ENCODE assay signal across 13 cellular contexts in the genomic region with DNA sequence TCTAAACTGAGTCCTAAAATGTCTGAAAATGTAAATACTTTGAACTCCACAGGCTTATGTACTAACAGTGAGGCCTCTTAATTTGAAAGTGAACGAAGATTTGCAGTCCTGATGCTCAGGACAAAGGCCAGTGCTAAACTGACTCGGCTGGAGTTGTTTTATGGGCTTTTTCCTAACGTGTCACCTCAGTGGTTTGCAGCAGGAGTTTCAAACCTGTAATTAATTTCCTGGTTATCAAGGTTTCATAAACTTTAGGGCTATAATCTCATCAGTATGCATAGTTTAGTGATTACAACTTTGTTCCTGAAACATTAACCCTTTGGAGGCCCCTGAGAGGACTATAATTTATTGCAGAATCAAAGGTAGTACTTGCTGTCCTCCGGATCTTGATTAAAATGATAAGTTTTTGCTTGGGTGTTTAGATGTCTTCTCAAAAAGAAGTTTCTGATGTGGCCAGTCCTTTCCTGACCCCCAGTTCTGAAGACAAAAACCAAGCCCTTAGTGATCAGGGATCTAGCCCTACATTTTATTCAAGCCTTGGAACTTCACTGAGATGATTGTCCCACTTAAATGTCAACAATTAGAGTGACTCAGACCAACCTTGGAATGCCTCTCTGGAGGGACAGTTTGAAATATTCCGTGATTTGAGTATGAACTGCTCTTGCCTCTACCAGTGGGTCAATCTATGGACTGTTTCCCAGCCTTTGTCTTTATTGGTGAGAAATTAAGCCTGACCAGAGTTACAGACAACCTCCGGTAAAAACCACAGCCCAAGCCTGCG. TPM values are rescaled to one million over a fixed set of nuclear protein-coding genes. Genes with fewer than 3 reads are reported as not detected.
DNase-seq lines count a peak whose midpoint lies in the region; ATAC-seq, FAIRE-seq and TF ChIP-seq lines count a peak whose summit lies in the region.
"Had no signal": no experiment of that assay in that cellular context is flagged by ENCODE, and none has a peak within 500 bp of the region (broad histone marks: within the 10 kb centered on the region; RNA-seq: fewer than 3 reads in every experiment).

No MANE protein-coding gene starts in this region.

- no peak overlapping the region for H3K4me3 Mint-ChIP-seq in MCF 10A (ENCODE audit: unreplicated experiment)
- no peak overlapping the region for H3K4me3 Mint-ChIP-seq in WTC11

- dilution Hi-C loops in mammary epithelial cell (cut with HindIII; ENCODE audit: low sequenced_read_pairs): no loop called here

- peaks cover 5% of the 10 kb centered on the region for H3K4me1 Mint-ChIP-seq in MCF 10A (ENCODE audit: insufficient read depth, unreplicated experiment)
- H3K4me1 Mint-ChIP-seq in WTC11: peaks cover 16% of the 10 kb centered on the region

- CTCF ChIA-PET in MCF 10A (lab: Yijun Ruan, JAX): interaction anchor here (0.6 kb wide), 1 partner anchor 208 kb away, joined by 4 read pairs; no protein-coding TSS in a partner anchor
- CTCF ChIA-PET in mammary epithelial cell (lab: Charles Lee; ENCODE audit: low non-redundant PET): no interaction called here
- CTCF ChIA-PET in WTC11 (lab: Charles Lee): no interaction called here

- H3K27ac ChIP-seq in mammary epithelial cell (ENCODE audit: insufficient read depth, low read depth, low read length): no peak overlapping the region
- H3K27ac ChIP-seq: 22Rv1, coronary artery had no signal

- no peak overlapping the region for H3K9ac ChIP-seq in mammary epithelial cell (ENCODE audit: insufficient read depth, low read length)

- no peak overlapping the region for H3K4me2 ChIP-seq in mammary epithelial cell (ENCODE audit: insufficient read depth, low read depth, low read length)

- DNase-seq in MCF 10A (ENCODE audit: unreplicated experiment): peak; percentile 45
- DNase-seq in mammary epithelial cell: no peak
- no peak for DNase-seq in WTC11 (ENCODE audit: low spot score)
- peak; percentile 68 for DNase-seq in iris pigment epithelial cell (ENCODE audit: low read depth)
- peak; percentile 36 for DNase-seq in urothelium cell line (ENCODE audit: low spot score)
- DNase-seq in DMS53 (lab: John Stamatoyannopoulos, UW): no peak
- no peak for DNase-seq in activated CD4-positive, CD25-positive, alpha-beta regulatory T cell treated with anti-CD3 and anti-CD28 coated beads, Interleukin-2, amount 50 U/mL, for 72 hours
- DNase-seq: activated effector memory CD4-positive, alpha-beta T cell treated with Interleukin-2 at 50 U/mL for 16 hours; Karpas-422; stimulated activated CD4-positive, alpha-beta T cell treated with anti-CD3 and anti-CD28 coated beads, Interleukin-12 subunit alpha, Interleukin-12 subunit beta, amount 100 ng/mL, for 4 hours had no signal

- ATAC-seq in WTC11 (peak; percentile 59), HG03139 (IDR thresholded peaks at IDR 0.05; ENCODE audit: unreplicated experiment) (no peak)

- peaks cover 17% of the 10 kb centered on the region for H3K79me2 ChIP-seq in mammary epithelial cell (ENCODE audit: insufficient read depth, low read length)

- TF ChIP-seq CTCF in MCF 10A (IDR thresholded peaks at IDR 0.05; ENCODE audit: unreplicated experiment) (no peak), mammary epithelial cell (conservative IDR thresholded peaks at IDR 0.05 in 1 of 2, IDR thresholded peaks at IDR 0.05 in 1 of 2; ENCODE audit: extremely low read depth in 1 of 2, insufficient read depth in 1 of 2, low read depth in 1 of 2, low read length in 2 of 2) (no peak), WTC11 (IDR thresholded peaks at IDR 0.05) (no peak)

- WGBS in mammary epithelial cell (ENCODE audit: low coverage, missing lambda C conversion rate): 78% methylated on average over 7 of the region's 7 CpGs

- H3K36me3 ChIP-seq in mammary epithelial cell (ENCODE audit: insufficient read depth, low read length): peaks cover 8% of the 10 kb centered on the region

- in situ Hi-C loops in mammary epithelial cell (cut with MboI; ENCODE audit: low sequenced_read_pairs in 2 of 2): no loop called here

- H3K36me3 Mint-ChIP-seq in MCF 10A (ENCODE audit: insufficient read depth, unreplicated experiment) (peaks cover 36% of the 10 kb centered on the region), WTC11 (peaks cover 10% of the 10 kb centered on the region)

- H4K20me1 ChIP-seq in mammary epithelial cell (ENCODE audit: insufficient read depth, low read length): no peaks in the 10 kb centered on the region

- intact Hi-C loops in MCF 10A (cut with micrococcal nuclease) (no loop called here), mammary epithelial cell (cut with micrococcal nuclease) (no loop called here)

- no peaks in the 10 kb centered on the region for H3K9me3 Mint-ChIP-seq in MCF 10A (ENCODE audit: unreplicated experiment)
- peaks cover 4% of the 10 kb centered on the region for H3K9me3 Mint-ChIP-seq in WTC11

- no peaks in the 10 kb centered on the region for H3K9me3 ChIP-seq in mammary epithelial cell (replicated peaks; ENCODE audit: insufficient read depth, low read length)

- FAIRE-seq in urothelium cell line (lab: Jason Lieb, UNC): no peak

- POLR2A ChIA-PET in MCF 10A (lab: Yijun Ruan, JAX) (interaction anchor here (0.6 to 1.2 kb wide), 3 partner anchors 8 to 20 kb away, joined by 3 to 4 read pairs (median 3); partner anchors contain the start of gene F2RL1), WTC11 (lab: Charles Lee) (interaction anchor here (0.6 kb wide), 1 partner anchor 206 kb away, joined by 3 read pairs; no protein-coding TSS in a partner anchor)

- no peaks in the 10 kb centered on the region for H3K27me3 ChIP-seq in mammary epithelial cell (ENCODE audit: insufficient read depth, low read length)

- BruUV-seq in MCF 10A (replicated peaks; lab: Mats Ljungman, UMichigan) (no TSS peak), mammary epithelial cell (replicated peaks; lab: Mats Ljungman, UMichigan) (no TSS peak)

- H3K27me3 Mint-ChIP-seq in MCF 10A (ENCODE audit: insufficient read depth, unreplicated experiment) (no peaks in the 10 kb centered on the region), WTC11 (ENCODE audit: low read depth) (peaks cover 12% of the 10 kb centered on the region)

- H3K4me1 ChIP-seq in mammary epithelial cell (ENCODE audit: insufficient read depth, low read length): no peaks in the 10 kb centered on the region

- H3K27ac Mint-ChIP-seq in MCF 10A (ENCODE audit: low read depth, unreplicated experiment) (no peak overlapping the region), WTC11 (peak overlapping the region; percentile 5; the same call in 1 of the 2 replicates)

- H2AFZ ChIP-seq in mammary epithelial cell (ENCODE audit: low read depth, low read length): no peak overlapping the region

- H3K4me3 ChIP-seq in mammary epithelial cell (replicated peaks in 1 of 3; ENCODE audit: insufficient read depth in 1 of 3, low read depth in 2 of 3, low read length in 3 of 3): no peak overlapping the region
- H3K4me3 ChIP-seq: coronary artery had no signal

TF ChIP-seq in WTC11, 78 proteins besides CTCF, POLR2A, EP300 and RAD21 (continues in another document):
- TF ChIP-seq CREB1 (CRISPR knock-in tag; IDR thresholded peaks at IDR 0.05): no peak
- TF ChIP-seq MAX (CRISPR knock-in tag; IDR thresholded peaks at IDR 0.05): no peak
- TF ChIP-seq, protein P1, sequence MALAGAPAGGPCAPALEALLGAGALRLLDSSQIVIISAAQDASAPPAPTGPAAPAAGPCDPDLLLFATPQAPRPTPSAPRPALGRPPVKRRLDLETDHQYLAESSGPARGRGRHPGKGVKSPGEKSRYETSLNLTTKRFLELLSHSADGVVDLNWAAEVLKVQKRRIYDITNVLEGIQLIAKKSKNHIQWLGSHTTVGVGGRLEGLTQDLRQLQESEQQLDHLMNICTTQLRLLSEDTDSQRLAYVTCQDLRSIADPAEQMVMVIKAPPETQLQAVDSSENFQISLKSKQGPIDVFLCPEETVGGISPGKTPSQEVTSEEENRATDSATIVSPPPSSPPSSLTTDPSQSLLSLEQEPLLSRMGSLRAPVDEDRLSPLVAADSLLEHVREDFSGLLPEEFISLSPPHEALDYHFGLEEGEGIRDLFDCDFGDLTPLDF (CRISPR knock-in tag; IDR thresholded peaks at IDR 0.05): no peak
- TF ChIP-seq ATF1 (CRISPR knock-in tag; IDR thresholded peaks at IDR 0.05): no peak
- TF ChIP-seq PREB (CRISPR knock-in tag; IDR thresholded peaks at IDR 0.05; ENCODE audit: borderline replicate concordance): no peak
- TF ChIP-seq MXD4 (CRISPR knock-in tag; IDR thresholded peaks at IDR 0.05; ENCODE audit: borderline replicate concordance): no peak
- TF ChIP-seq, protein P2, sequence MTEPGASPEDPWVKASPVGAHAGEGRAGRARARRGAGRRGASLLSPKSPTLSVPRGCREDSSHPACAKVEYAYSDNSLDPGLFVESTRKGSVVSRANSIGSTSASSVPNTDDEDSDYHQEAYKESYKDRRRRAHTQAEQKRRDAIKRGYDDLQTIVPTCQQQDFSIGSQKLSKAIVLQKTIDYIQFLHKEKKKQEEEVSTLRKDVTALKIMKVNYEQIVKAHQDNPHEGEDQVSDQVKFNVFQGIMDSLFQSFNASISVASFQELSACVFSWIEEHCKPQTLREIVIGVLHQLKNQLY (CRISPR knock-in tag; IDR thresholded peaks at IDR 0.05): no peak
- no peak for TF ChIP-seq IRF1 (CRISPR knock-in tag; IDR thresholded peaks at IDR 0.05)
- TF ChIP-seq FOXP1 (CRISPR knock-in tag; IDR thresholded peaks at IDR 0.05; ENCODE audit: borderline replicate concordance): no peak

RNA-seq across cellular contexts. Expression of gene S100Z, which starts 11.1 kb away (rescaled TPM):
- total RNA-seq in MCF 10A (2022): not detected in 2 replicates
- total RNA-seq in mammary epithelial cell: not detected
- not detected for polyA plus RNA-seq in mammary epithelial cell
- polyA minus RNA-seq in mammary epithelial cell: not detected
- total RNA-seq in WTC11 (2021): not detected in 3 replicates

RNA-seq across cellular contexts. Expression of gene F2RL1, which starts 19.8 kb away (rescaled TPM):
- total RNA-seq in MCF 10A (2022) (30.7 and 34.9 TPM in 2 replicates), mammary epithelial cell (10 to 100 TPM; 57.2 to 93.5 TPM), WTC11 (2021) (37.3 to 38.9 TPM (median 37.5 TPM) in 3 replicates)
- polyA plus RNA-seq in mammary epithelial cell: 65.6 TPM
- 106 TPM for polyA minus RNA-seq in mammary epithelial cell

Comparison
In these comparisons a context has a peak if more than half of its experiments do, and no peak if none do; other contexts are left out.
1. DNase-seq: peak in MCF 10A (single experiment), iris pigment epithelial cell (single experiment) and urothelium cell line (single experiment); none in mammary epithelial cell (single experiment), WTC11 (single experiment), DMS53 (single experiment) and activated CD4-positive, CD25-positive, alpha-beta regulatory T cell treated with anti-CD3 and anti-CD28 coated beads, Interleukin-2, amount 50 U/mL, for 72 hours (single experiment).